10 cellular contexts compared by ENCODE assay signal in genomic region chr3:168093229-168093628, GRCh38. TPM values are rescaled to one million over a fixed set of nuclear protein-coding genes. Genes with fewer than 3 reads are reported as not detected.
DNase-seq lines count a peak whose midpoint lies in the region; ATAC-seq and TF ChIP-seq lines count a peak whose summit lies in the region.
"Had no signal": no experiment of that assay in that cellular context is flagged by ENCODE, and none has a peak within 500 bp of the region (broad histone marks: within the 10 kb centered on the region; RNA-seq: fewer than 3 reads in every experiment).

No MANE protein-coding gene starts in this region.

- H2AFZ ChIP-seq in PC-3 (ENCODE audit: low read length) (0 out of 2 replicates have a peak overlapping the region, but pooled peaks have one; percentile 3), fibroblast of lung (ENCODE audit: low read length) (no peak overlapping the region)

- H3K27ac Mint-ChIP-seq in activated naive CD4-positive, alpha-beta T cell treated with anti-CD3 and anti-CD28 coated beads for 36 hours = no peak overlapping the region
- H3K27ac Mint-ChIP-seq: activated naive CD8-positive, alpha-beta T cell had no signal

- no peaks in the 10 kb centered on the region for H3K9me3 Mint-ChIP-seq in activated naive CD4-positive, alpha-beta T cell treated with anti-CD3 and anti-CD28 coated beads for 36 hours

- H3K9me2 ChIP-seq in PC-3 (replicated peaks; ENCODE audit: low read length) = no peaks in the 10 kb centered on the region

- DNase-seq in GM06990 (ENCODE audit: extremely low read depth, insufficient read length) = no peak
- no peak for DNase-seq in PC-3
- DNase-seq in fibroblast of lung (ENCODE audit: low read depth in 2 of 2) = no peak
- no peak for DNase-seq in psoas muscle
- DNase-seq in HEK293T (ENCODE audit: extremely low spot score) = no peak
- DNase-seq in activated naive CD4-positive, alpha-beta T cell treated with anti-CD3 and anti-CD28 coated beads for 36 hours = no peak
- DNase-seq: GF-D8 had no signal

- H3K79me2 ChIP-seq in PC-3 (ENCODE audit: low read length) (peaks cover 63% of the 10 kb centered on the region), fibroblast of lung (ENCODE audit: control insufficient read depth, insufficient read depth, low read length) (peaks cover 66% of the 10 kb centered on the region)

- H3K4me3 Mint-ChIP-seq in activated naive CD4-positive, alpha-beta T cell treated with anti-CD3 and anti-CD28 coated beads for 36 hours = no peak overlapping the region
- H3K4me3 Mint-ChIP-seq: activated naive CD8-positive, alpha-beta T cell had no signal

- H3K27ac ChIP-seq in PC-3 (ENCODE audit: low read length) (no peak overlapping the region), fibroblast of lung (ENCODE audit: insufficient read depth, low read length) (peak overlapping the region; percentile 97), psoas muscle (peak overlapping the region; percentile 95)

- no peaks in the 10 kb centered on the region for H3F3A ChIP-seq in PC-3 (ENCODE audit: low read length, unreplicated experiment)

- H3K9ac ChIP-seq in PC-3 (ENCODE audit: low read length) = peak overlapping the region; percentile 87; the same call in 1 of the 2 replicates
- no peak overlapping the region for H3K9ac ChIP-seq in fibroblast of lung (ENCODE audit: insufficient read depth, low read length)

- intact Hi-C loops in PC-3 (cut with micrococcal nuclease) = loop anchor here (10.0 kb wide), 1 partner anchor 358 kb away; the partner anchor contains the start of genes PDCD10 and SERPINI1
- intact Hi-C loops in psoas muscle (cut with DNase I) = loop anchor here in 1 of 2 donors (5.0 kb wide), 1 partner anchor 36 kb away; no protein-coding TSS in a partner anchor
- intact Hi-C loops in activated naive CD4-positive, alpha-beta T cell treated with anti-CD3 and anti-CD28 coated beads for 36 hours (cut with micrococcal nuclease) = no loop called here

- no peaks in the 10 kb centered on the region for H3K36me3 ChIP-seq in GM06990 (ENCODE audit: control insufficient read depth, insufficient read depth, low read length)
- H3K36me3 ChIP-seq in PC-3 (ENCODE audit: low read depth, low read length) = no peaks in the 10 kb centered on the region
- no peaks in the 10 kb centered on the region for H3K36me3 ChIP-seq in fibroblast of lung (ENCODE audit: control insufficient read depth, insufficient read depth, low read length)
- H3K36me3 ChIP-seq in psoas muscle (ENCODE audit: insufficient read depth in 1 of 2, low read depth in 1 of 2) = no peaks in the 10 kb centered on the region

- ATAC-seq in PC-3 (no peak), psoas muscle (no peak), GM19395 (IDR thresholded peaks at IDR 0.05; ENCODE audit: unreplicated experiment) (no peak), HG02623 (IDR thresholded peaks at IDR 0.05; ENCODE audit: unreplicated experiment) (no peak)

- CTCF ChIA-PET in PC-3 (lab: Charles Lee) = no interaction called here
- CTCF ChIA-PET in HEK293T (lab: Yijun Ruan, JAX) = no interaction called here
- CTCF ChIA-PET in activated naive CD4-positive, alpha-beta T cell treated with anti-CD3 and anti-CD28 coated beads for 36 hours (lab: Charles Lee) = no interaction called here

- peaks cover 51% of the 10 kb centered on the region for H3K27me3 Mint-ChIP-seq in activated naive CD4-positive, alpha-beta T cell treated with anti-CD3 and anti-CD28 coated beads for 36 hours (ENCODE audit: low read depth)

- H3K9me3 ChIP-seq in PC-3 (ENCODE audit: low read length) = no peaks in the 10 kb centered on the region
- H3K9me3 ChIP-seq in fibroblast of lung (ENCODE audit: control insufficient read depth, insufficient read depth, low read depth, low read length) = no peaks in the 10 kb centered on the region
- no peaks in the 10 kb centered on the region for H3K9me3 ChIP-seq in psoas muscle

- H3K4me2 ChIP-seq in PC-3 (ENCODE audit: low read length) (peak overlapping the region; percentile 94), fibroblast of lung (ENCODE audit: extremely low read depth, insufficient read depth, low read length) (peak overlapping the region; percentile 94)

- TF ChIP-seq CTCF in GM06990 (IDR thresholded peaks at IDR 0.05; ENCODE audit: insufficient read depth, low read length, poor library complexity, severe bottlenecking) (no peak), PC-3 (conservative IDR thresholded peaks at IDR 0.05; ENCODE audit: low read depth, low read length) (no peak), fibroblast of lung (conservative IDR thresholded peaks at IDR 0.05 in 1 of 2, IDR thresholded peaks at IDR 0.05 in 1 of 2; ENCODE audit: low read depth in 1 of 2, low read length in 2 of 2) (no peak), psoas muscle (IDR thresholded peaks at IDR 0.05) (no peak)

- H3K4me3 ChIP-seq in GM06990 (replicated peaks; ENCODE audit: low read depth, low read length) (peak overlapping the region; percentile 90), PC-3 (ENCODE audit: low read length) (peak overlapping the region; percentile 89), fibroblast of lung (replicated peaks in 1 of 4; ENCODE audit: control extremely low read depth in 1 of 4, insufficient read depth in 1 of 4, low read depth in 3 of 4, low read length in 4 of 4) (peak overlapping the region; percentile 71 to 97 (median 92)), psoas muscle (peak overlapping the region; percentile 92)

- no TSS peak for BruUV-seq in PC-3 (replicated peaks; lab: Mats Ljungman, UMichigan)

- H3K4me1 ChIP-seq in PC-3 (ENCODE audit: insufficient read depth, low read length) (peaks cover 34% of the 10 kb centered on the region), fibroblast of lung (ENCODE audit: control insufficient read depth, extremely low read depth, insufficient read depth, low read length) (peaks cover 11% of the 10 kb centered on the region), psoas muscle (peaks cover 45% of the 10 kb centered on the region)

- POLR2A ChIA-PET in PC-3 (lab: Charles Lee; ENCODE audit: unreplicated experiment) (no interaction called here), HEK293T (lab: Yijun Ruan, JAX) (no interaction called here)

- H3K27me3 ChIP-seq in GM06990 (replicated peaks; ENCODE audit: control insufficient read depth, insufficient read depth, low read length) = no peaks in the 10 kb centered on the region
- H3K27me3 ChIP-seq in PC-3 (ENCODE audit: low read length) = no peaks in the 10 kb centered on the region
- H3K27me3 ChIP-seq in fibroblast of lung (ENCODE audit: control insufficient read depth, insufficient read depth, low read length) = no peaks in the 10 kb centered on the region
- H3K27me3 ChIP-seq in psoas muscle (ENCODE audit: insufficient read depth in 3 of 3, low read length in 2 of 3) = no peaks in the 10 kb centered on the region

- H3K36me3 Mint-ChIP-seq in activated naive CD4-positive, alpha-beta T cell treated with anti-CD3 and anti-CD28 coated beads for 36 hours (ENCODE audit: low read depth) = no peaks in the 10 kb centered on the region
- H3K36me3 Mint-ChIP-seq: activated naive CD8-positive, alpha-beta T cell had no signal

- H3K4me1 Mint-ChIP-seq in activated naive CD4-positive, alpha-beta T cell treated with anti-CD3 and anti-CD28 coated beads for 36 hours (ENCODE audit: low read depth) = peaks cover 7% of the 10 kb centered on the region

- WGBS in psoas muscle, 3 donors = 27 to 56% (median 33%) methylated on average over 2 of the region's 2 CpGs

- peaks cover under 1% of the 10 kb centered on the region; the same call in 1 of the 2 replicates for H4K20me1 ChIP-seq in PC-3 (ENCODE audit: low read length)
- no peaks in the 10 kb centered on the region for H4K20me1 ChIP-seq in fibroblast of lung (ENCODE audit: control insufficient read depth, extremely low read depth, insufficient read depth, low read length)

TF ChIP-seq in HEK293T, 16 proteins besides CTCF, POLR2A, EP300 and RAD21:
- TF ChIP-seq ELF4 (IDR thresholded peaks at IDR 0.05) = no peak
- TF ChIP-seq ARNT (IDR thresholded peaks at IDR 0.05) = no peak
- no peak for TF ChIP-seq LEF1 (IDR thresholded peaks at IDR 0.05; ENCODE audit: borderline replicate concordance)
- TF ChIP-seq FOXA1 (IDR thresholded peaks at IDR 0.05) = no peak
- TF ChIP-seq FOXM1 (IDR thresholded peaks at IDR 0.05; ENCODE audit: borderline replicate concordance) = no peak
- no peak for TF ChIP-seq BHLHE40 (IDR thresholded peaks at IDR 0.05; ENCODE audit: borderline replicate concordance)
- no peak for TF ChIP-seq HDGF (IDR thresholded peaks at IDR 0.05; ENCODE audit: borderline replicate concordance)
- TF ChIP-seq ZNF384 (IDR thresholded peaks at IDR 0.05) = no peak
- TF ChIP-seq TARDBP (IDR thresholded peaks at IDR 0.05) = no peak
- TF ChIP-seq PKNOX1 (IDR thresholded peaks at IDR 0.05) = no peak
- no peak for TF ChIP-seq CTBP1 (IDR thresholded peaks at IDR 0.05; ENCODE audit: borderline replicate concordance)
- TF ChIP-seq NFRKB (IDR thresholded peaks at IDR 0.05) = no peak
- TF ChIP-seq SP1 (IDR thresholded peaks at IDR 0.05) = no peak

RNA-seq across cellular contexts. Expression of gene GOLIM4, which starts 2.5 kb away (rescaled TPM):
- total RNA-seq in PC-3 (2014; rRNA removed) = 25.3 and 28.5 TPM in 2 replicates
- total RNA-seq in fibroblast of lung = 55.2 and 77.3 TPM in 2 replicates
- polyA plus RNA-seq in fibroblast of lung = 46.2 and 50.1 TPM in 2 replicates
- polyA plus RNA-seq in fibroblast of lung (2012) = 44.8 and 52.4 TPM in 2 replicates
- 14.2 and 17.6 TPM in 2 replicates for polyA minus RNA-seq in fibroblast of lung (ENCODE audit: low replicate concordance)
- total RNA-seq in psoas muscle = 10 to 100 TPM; 13.4 to 34.1 (median 25.2) TPM
- polyA plus RNA-seq in psoas muscle = 10 to 100 TPM in 1 of 3 donors, 1 to 10 TPM in 2; 8.6 to 12.6 (median 8.6) TPM
- total RNA-seq in activated naive CD4-positive, alpha-beta T cell treated with anti-CD3 and anti-CD28 coated beads for 36 hours = under 1 TPM; 0.67 to 0.98 TPM

Comparison
In these comparisons a context has a peak if more than half of its experiments do, and no peak if none do; other contexts are left out.
1. RNA of gene GOLIM4, which starts 2.5 kb away (total RNA-seq): 55.2 to 77.3 TPM in fibroblast of lung, 13.4 to 34.1 TPM in psoas muscle and 25.3 to 28.5 TPM in PC-3; 0.67 to 0.98 TPM in activated naive CD4-positive, alpha-beta T cell treated with anti-CD3 and anti-CD28 coated beads for 36 hours; every median in the first group is over 4 times any median in the second.
2. Peak in every context shown above with its lines, with median percentiles within 50 percentile points of each other: H3K4me3 ChIP-seq.